ENCODE assay signal across 1 cellular context in the genomic region with DNA sequence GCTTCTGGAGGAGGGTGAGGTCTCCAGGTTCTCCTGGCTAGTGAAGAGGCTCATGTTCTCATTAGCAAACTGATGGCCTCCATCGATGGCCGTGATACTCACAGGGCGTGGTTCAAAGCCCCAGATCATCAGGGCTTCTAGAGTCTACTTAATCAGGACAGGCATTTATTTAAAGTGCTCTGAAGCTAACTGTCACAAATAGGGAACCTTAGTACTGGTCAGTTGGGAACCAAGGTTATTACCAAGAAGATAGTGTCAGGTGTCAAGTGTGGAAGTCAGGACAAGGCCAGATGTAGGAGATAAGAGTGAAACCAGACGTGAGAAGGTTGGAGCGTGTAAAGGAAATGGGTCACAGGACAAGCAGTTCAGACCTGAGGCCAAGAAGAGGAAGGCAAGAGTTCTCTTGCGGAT.
TF ChIP-seq lines count a peak whose summit lies in the region.

No MANE protein-coding gene starts in this region.

TF ChIP-seq in endothelial cell of umbilical vein, 7 proteins besides CTCF, POLR2A, EP300 and RAD21:
- TF ChIP-seq GATA2 (IDR thresholded peaks at IDR 0.05; ENCODE audit: insufficient read depth, insufficient read length, low read depth, low read length) (peak; percentile 27), FOS (IDR thresholded peaks at IDR 0.05; ENCODE audit: borderline replicate concordance, insufficient read depth, low read length) (no peak), POLR2AphosphoS5 (IDR thresholded peaks at IDR 0.05; ENCODE audit: insufficient read depth, low read depth, low read length) (no peak)
